Comparison of ENCODE assay signal across 8 cellular contexts in genomic region chr5:89024082-89024481, GRCh38.
"Had no signal": no experiment of that assay in that cellular context is flagged by ENCODE, and none has a peak within 500 bp of the region (broad histone marks: within the 10 kb centered on the region; RNA-seq: fewer than 3 reads in every experiment).

No MANE protein-coding gene starts in this region.

- H3K4me3 ChIP-seq: GM23248, HAP-1 had no signal

- DNase-seq: GM23248, GOT3, H7, HFFc6, KG1 had no signal

- H3K27ac ChIP-seq: GM23248, HL-60 had no signal

- H3K9ac ChIP-seq: GM23248 had no signal

- FAIRE-seq: HepG2 had no signal

- H2AFZ ChIP-seq: GM23248 had no signal

- H3K4me1 ChIP-seq: HAP-1 had no signal

- H3K36me3 ChIP-seq: HAP-1 had no signal
